In genomic region chr7:131236318-131236672, GRCh38 we compare ENCODE assay signal across 1 cellular context.
TF ChIP-seq lines count a peak whose summit lies in the region.

No MANE protein-coding gene starts in this region.

TF ChIP-seq in SK-N-SH, 30 proteins besides CTCF, POLR2A, EP300 and RAD21 (continued from another document):
- TF ChIP-seq NRF1 (IDR thresholded peaks at IDR 0.05; ENCODE audit: low read depth, low read length): no peak
- no peak for TF ChIP-seq FOSL2 (IDR thresholded peaks at IDR 0.05; ENCODE audit: borderline replicate concordance, low read depth)
- TF ChIP-seq IRF3 (IDR thresholded peaks at IDR 0.05; ENCODE audit: low read depth, low read length): no peak
- no peak for TF ChIP-seq JUND (IDR thresholded peaks at IDR 0.05)
- TF ChIP-seq ELF1 (IDR thresholded peaks at IDR 0.05): no peak
- TF ChIP-seq USF2 (IDR thresholded peaks at IDR 0.05; ENCODE audit: borderline replicate concordance, low read depth, low read length): no peak
- TF ChIP-seq MXI1 (IDR thresholded peaks at IDR 0.05; ENCODE audit: low read depth, low read length): no peak
- no peak for TF ChIP-seq EZH2phosphoT487 (IDR thresholded peaks at IDR 0.05; ENCODE audit: borderline replicate concordance, low read depth)
- no peak for TF ChIP-seq RXRA (IDR thresholded peaks at IDR 0.05; ENCODE audit: borderline replicate concordance, low read depth)
- no peak for TF ChIP-seq TCF12 (IDR thresholded peaks at IDR 0.05)
TF ChIP-seq in SK-N-SH: peak in this region for 0.
